Comparison of ENCODE assay signal across 23 cellular contexts in the genomic region with DNA sequence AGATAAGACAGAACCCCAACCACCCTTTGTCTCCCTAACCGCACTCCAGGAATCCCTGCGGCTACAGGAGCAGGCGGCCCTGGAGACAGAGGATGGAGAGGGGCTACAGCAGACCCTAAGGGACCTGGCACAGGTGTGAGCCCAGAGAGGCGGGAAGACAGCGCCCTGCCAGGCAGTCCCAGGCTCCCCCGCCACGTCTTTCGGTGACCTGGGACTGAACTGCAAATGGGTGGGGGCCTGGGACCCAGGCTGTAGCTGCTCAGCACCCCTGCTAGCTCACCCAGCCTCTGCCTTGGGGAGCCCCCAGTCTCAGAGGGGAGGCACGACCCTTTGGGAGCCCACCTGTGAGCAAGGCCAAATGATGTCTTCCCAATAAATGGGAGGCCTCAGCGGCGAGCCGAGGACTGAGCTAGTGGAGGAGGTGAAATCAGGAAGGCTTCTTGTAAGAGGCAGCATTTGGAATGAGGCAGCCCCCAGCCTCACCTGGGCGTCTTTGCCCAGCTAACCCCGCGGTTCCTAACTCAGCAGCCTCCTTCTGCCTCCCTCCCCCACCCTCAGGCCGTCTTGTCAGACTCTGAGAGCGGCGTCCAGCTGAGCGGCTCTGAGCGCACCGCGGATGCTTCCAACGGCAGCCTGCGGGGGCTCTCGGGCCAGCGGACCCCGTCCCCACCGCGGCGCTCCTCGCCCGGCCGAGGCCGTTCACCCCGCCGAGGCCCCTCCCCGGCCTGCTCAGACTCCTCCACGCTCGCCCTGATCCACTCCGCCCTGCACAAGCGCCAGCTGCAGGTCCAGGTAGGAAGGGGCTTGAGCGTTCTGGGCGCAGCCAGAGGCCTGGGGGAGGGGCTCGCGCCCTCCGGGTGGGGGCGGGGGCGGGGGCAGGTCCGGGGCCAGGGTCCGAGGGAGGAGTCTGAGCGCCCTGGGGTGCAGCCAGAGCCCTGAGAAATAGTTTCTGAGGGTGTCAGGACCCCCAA. TPM values are rescaled to one million over a fixed set of nuclear protein-coding genes. Genes with fewer than 3 reads are reported as not detected.
DNase-seq lines count a peak whose midpoint lies in the region; ATAC-seq and TF ChIP-seq lines count a peak whose summit lies in the region.
"Had no signal": no experiment of that assay in that cellular context is flagged by ENCODE, and none has a peak within 500 bp of the region (broad histone marks: within the 10 kb centered on the region; RNA-seq: fewer than 3 reads in every experiment).

No MANE protein-coding gene starts in this region.

- DNase-seq in left cardiac atrium (no peak), right atrium auricular region (ENCODE audit: low spot score) (no peak), glutamatergic neuron (peak; percentile 71), lower lobe of right lung (no peak), HUDEP-2 (lab: John Stamatoyannopoulos, UW; ENCODE audit: unreplicated experiment in 76 of 76) (no peak), vagina (ENCODE audit: extremely low spot score in 2 of 2) (no peak), kidney glomerular epithelial cell (lab: John Stamatoyannopoulos, UW) (no peak)
- DNase-seq: activated CD4-positive, alpha-beta T cell treated with anti-CD3 and anti-CD28 coated beads, Interleukin-2, amount 50 U/mL, for 4 hours; activated T-cell treated with anti-CD3 and anti-CD28 coated beads for 4 hours; adrenal gland; Caco-2; naive B cell; NCI-H510A; NK-92 treated with Interleukin-12 subunit alpha and Interleukin-12 subunit beta, amount 100 ng/mL, for 24 hours; T-helper 2 cell; thyroid gland; WERI-Rb-1 had no signal

- H3K4me1 Mint-ChIP-seq in glutamatergic neuron (ENCODE audit: low read depth, unreplicated experiment), result no peaks in the 10 kb centered on the region
- H3K4me1 Mint-ChIP-seq: B cell, naive B cell had no signal

- no peaks in the 10 kb centered on the region for H3K9me3 ChIP-seq in right atrium auricular region
- no peaks in the 10 kb centered on the region for H3K9me3 ChIP-seq in lower lobe of right lung
- no peaks in the 10 kb centered on the region for H3K9me3 ChIP-seq in vagina
- H3K9me3 ChIP-seq: adrenal gland, Caco-2, thyroid gland had no signal

- H3K27ac ChIP-seq in right atrium auricular region, result no peak overlapping the region
- H3K27ac ChIP-seq in lower lobe of right lung, result no peak overlapping the region
- no peak overlapping the region for H3K27ac ChIP-seq in vagina
- H3K27ac ChIP-seq: adrenal gland, parathyroid adenoma, thyroid gland, WERI-Rb-1 had no signal

- H3K4me1 ChIP-seq in right atrium auricular region (no peaks in the 10 kb centered on the region), lower lobe of right lung (no peaks in the 10 kb centered on the region), vagina (no peaks in the 10 kb centered on the region)
- H3K4me1 ChIP-seq: adrenal gland, Caco-2, parathyroid adenoma, thyroid gland had no signal

- peak; percentile 17 to 33 for ATAC-seq in left cardiac atrium
- peak; percentile 12 to 16 for ATAC-seq in lower lobe of right lung
- ATAC-seq in GM19351 (IDR thresholded peaks at IDR 0.05; ENCODE audit: unreplicated experiment), result no peak

- no peak for TF ChIP-seq CTCF in right atrium auricular region (IDR thresholded peaks at IDR 0.05)
- no peak for TF ChIP-seq CTCF in glutamatergic neuron (IDR thresholded peaks at IDR 0.05; ENCODE audit: partially characterized antibody, unreplicated experiment)
- no peak for TF ChIP-seq CTCF in lower lobe of right lung (IDR thresholded peaks at IDR 0.05)
- TF ChIP-seq CTCF in vagina (IDR thresholded peaks at IDR 0.05), result no peak

- intact Hi-C loops in left cardiac atrium (cut with DNase I), result no loop called here
- intact Hi-C loops in lower lobe of right lung (cut with DNase I), result no loop called here
- intact Hi-C loops in vagina (cut with DNase I), result no loop called here

- H3K9me3 Mint-ChIP-seq in glutamatergic neuron (ENCODE audit: unreplicated experiment), result peaks cover 1% of the 10 kb centered on the region
- H3K9me3 Mint-ChIP-seq: dendritic cell treated with granulocyte-macrophage colony-stimulating factor and Interleukin-4, amounts not matched to agents 40 ng/mL and 50 ng/mL, for 4 days; naive B cell had no signal

- peaks cover 5% of the 10 kb centered on the region for H3K27me3 Mint-ChIP-seq in glutamatergic neuron (ENCODE audit: unreplicated experiment)
- H3K27me3 Mint-ChIP-seq: B cell; dendritic cell treated with granulocyte-macrophage colony-stimulating factor and Interleukin-4, amounts not matched to agents 40 ng/mL and 50 ng/mL, for 4 days; naive B cell had no signal

- no peak overlapping the region for H3K4me3 Mint-ChIP-seq in glutamatergic neuron (ENCODE audit: unreplicated experiment)
- H3K4me3 Mint-ChIP-seq: B cell; dendritic cell treated with granulocyte-macrophage colony-stimulating factor and Interleukin-4, amounts not matched to agents 40 ng/mL and 50 ng/mL, for 4 days; naive B cell had no signal

- H3K27ac Mint-ChIP-seq in glutamatergic neuron (ENCODE audit: unreplicated experiment), result no peak overlapping the region
- H3K27ac Mint-ChIP-seq: B cell; dendritic cell treated with granulocyte-macrophage colony-stimulating factor and Interleukin-4, amounts not matched to agents 40 ng/mL and 50 ng/mL, for 4 days; naive B cell had no signal

- no peaks in the 10 kb centered on the region for H3K36me3 Mint-ChIP-seq in glutamatergic neuron (ENCODE audit: unreplicated experiment)
- H3K36me3 Mint-ChIP-seq: naive B cell had no signal

- H3K36me3 ChIP-seq in right atrium auricular region (no peaks in the 10 kb centered on the region), lower lobe of right lung (peaks cover 23% of the 10 kb centered on the region), vagina (peaks cover 0 to 70% of the 10 kb centered on the region in 2 donors)
- H3K36me3 ChIP-seq: adrenal gland had no signal

- H3K4me3 ChIP-seq in right atrium auricular region (no peak overlapping the region), lower lobe of right lung (no peak overlapping the region), vagina (no peak overlapping the region)
- H3K4me3 ChIP-seq: lung, thyroid gland had no signal

- no peak for TF ChIP-seq POLR2A in vagina (IDR thresholded peaks at IDR 0.05)

- no peaks in the 10 kb centered on the region for H3K27me3 ChIP-seq in right atrium auricular region
- H3K27me3 ChIP-seq in lower lobe of right lung (ENCODE audit: low read depth), result no peaks in the 10 kb centered on the region
- H3K27me3 ChIP-seq in vagina, result no peaks in the 10 kb centered on the region
- H3K27me3 ChIP-seq: adrenal gland, thyroid gland had no signal

RNA-seq across cellular contexts. Expression of a gene that starts 16.9 kb away (rescaled TPM):
- total RNA-seq in left cardiac atrium, result 1 to 10 TPM; 6.5 to 9.2 TPM
- total RNA-seq in right atrium auricular region, result 10 to 100 TPM; 10.0 to 11.7 TPM
- total RNA-seq in glutamatergic neuron (ENCODE audit: unreplicated experiment), result 50.9 TPM
- total RNA-seq in lower lobe of right lung, result 21.0 TPM
- 31.9 TPM for total RNA-seq in vagina

RNA-seq across cellular contexts. Expression of a gene that starts 41.8 kb away (rescaled TPM):
- 1 to 10 TPM; 7.9 to 9.6 TPM for total RNA-seq in left cardiac atrium
- total RNA-seq in right atrium auricular region, result 1 to 10 TPM; 5.5 to 8.6 TPM
- 2.1 TPM for total RNA-seq in glutamatergic neuron (ENCODE audit: unreplicated experiment)
- total RNA-seq in lower lobe of right lung, result 11.9 TPM
- total RNA-seq in vagina, result 51.1 TPM
- total RNA-seq: A172, B cell had no signal

RNA-seq across cellular contexts. Expression of a gene that starts 42.9 kb away (rescaled TPM):
- total RNA-seq in left cardiac atrium (over 10,000 TPM in 1 of 2 donors, 1,000 to 10,000 TPM in 1; 5,988 to 15,401 TPM), right atrium auricular region (not detected), glutamatergic neuron (ENCODE audit: unreplicated experiment) (3,598 TPM), lower lobe of right lung (6,803 TPM), vagina (19,908 TPM)

Comparison
In these comparisons a context has a peak if more than half of its experiments do, and no peak if none do; other contexts are left out.
1. RNA of a gene that starts 42.9 kb away (total RNA-seq): 19,908 TPM in vagina (single experiment), 5,988 to 15,401 TPM in left cardiac atrium, 6,803 TPM in lower lobe of right lung (single experiment) and 3,598 TPM in glutamatergic neuron (single experiment); not detected in right atrium auricular region; every median in the first group is over 1,000 times any median in the second.